ENCODE assay signal across 13 cellular contexts in the genomic region with DNA sequence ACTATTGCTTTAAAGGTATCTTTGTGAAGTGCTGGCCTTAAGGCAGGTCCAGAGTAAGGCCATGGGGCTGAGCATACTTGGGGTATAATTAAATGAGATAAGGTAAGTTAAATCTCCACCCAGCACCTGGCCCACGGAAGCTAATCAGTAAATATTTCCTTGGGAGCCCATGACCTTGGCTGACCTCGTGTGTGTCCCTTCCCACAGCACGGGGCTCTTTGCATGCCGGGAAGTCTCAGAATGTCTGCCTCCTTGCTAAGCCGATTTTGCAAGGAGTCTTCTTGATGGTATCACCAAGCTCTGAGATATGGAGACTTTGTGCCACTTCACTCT. TPM values are rescaled to one million over a fixed set of nuclear protein-coding genes. Genes with fewer than 3 reads are reported as not detected.
DNase-seq lines count a peak whose midpoint lies in the region; ATAC-seq and TF ChIP-seq lines count a peak whose summit lies in the region.
"Had no signal": no experiment of that assay in that cellular context is flagged by ENCODE, and none has a peak within 500 bp of the region (broad histone marks: within the 10 kb centered on the region; RNA-seq: fewer than 3 reads in every experiment).

No MANE protein-coding gene starts in this region.

- ATAC-seq in aorta (ENCODE audit: low FRiP score) = no peak

- no peak for TF ChIP-seq POLR2A in breast epithelium (IDR thresholded peaks at IDR 0.05)
- no peak for TF ChIP-seq POLR2A in uterus (IDR thresholded peaks at IDR 0.05)

- H3K4me2 ChIP-seq in mammary epithelial cell (ENCODE audit: insufficient read depth, low read depth, low read length) (no peak overlapping the region), fibroblast of lung (ENCODE audit: extremely low read depth, insufficient read depth, low read length) (peak overlapping the region; percentile 32)

- H3K79me2 ChIP-seq in mammary epithelial cell (ENCODE audit: insufficient read depth, low read length) (no peaks in the 10 kb centered on the region), fibroblast of lung (ENCODE audit: control insufficient read depth, insufficient read depth, low read length) (no peaks in the 10 kb centered on the region)

- peaks cover 39% of the 10 kb centered on the region for H3K4me1 Mint-ChIP-seq in nephron
- H3K4me1 Mint-ChIP-seq: central memory CD8-positive, alpha-beta T cell had no signal

- TF ChIP-seq CTCF in breast epithelium (IDR thresholded peaks at IDR 0.05) (no peak), mammary epithelial cell (conservative IDR thresholded peaks at IDR 0.05 in 1 of 2, IDR thresholded peaks at IDR 0.05 in 1 of 2; ENCODE audit: extremely low read depth in 1 of 2, insufficient read depth in 1 of 2, low read depth in 1 of 2, low read length in 2 of 2) (no peak), fibroblast of lung (conservative IDR thresholded peaks at IDR 0.05 in 1 of 2, IDR thresholded peaks at IDR 0.05 in 1 of 2; ENCODE audit: low read depth in 1 of 2, low read length in 2 of 2) (no peak), nephron (IDR thresholded peaks at IDR 0.05; ENCODE audit: unreplicated experiment in 3 of 3) (no peak), uterus (IDR thresholded peaks at IDR 0.05) (no peak)

- H2AFZ ChIP-seq in mammary epithelial cell (ENCODE audit: low read depth, low read length) (no peak overlapping the region), fibroblast of lung (ENCODE audit: low read length) (peak overlapping the region; percentile 24)

- in situ Hi-C loops in mammary epithelial cell (cut with MboI; ENCODE audit: low sequenced_read_pairs in 2 of 2) = no loop called here

- no peak overlapping the region for H3K4me3 ChIP-seq in breast epithelium
- no peak overlapping the region for H3K4me3 ChIP-seq in mammary epithelial cell (replicated peaks in 1 of 3; ENCODE audit: insufficient read depth in 1 of 3, low read depth in 2 of 3, low read length in 3 of 3)
- no peak overlapping the region for H3K4me3 ChIP-seq in fibroblast of lung (replicated peaks in 1 of 4; ENCODE audit: control extremely low read depth in 1 of 4, insufficient read depth in 1 of 4, low read depth in 3 of 4, low read length in 4 of 4)
- no peak overlapping the region for H3K4me3 ChIP-seq in uterus
- no peak overlapping the region for H3K4me3 ChIP-seq in aorta (ENCODE audit: low read length in 2 of 2)

- H3K9ac ChIP-seq in mammary epithelial cell (ENCODE audit: insufficient read depth, low read length) (no peak overlapping the region), fibroblast of lung (ENCODE audit: insufficient read depth, low read length) (no peak overlapping the region)

- H3K27me3 Mint-ChIP-seq in nephron (ENCODE audit: low read depth) = no peaks in the 10 kb centered on the region

- H3K4me1 ChIP-seq in breast epithelium (no peaks in the 10 kb centered on the region), mammary epithelial cell (ENCODE audit: insufficient read depth, low read length) (peaks cover 28% of the 10 kb centered on the region), fibroblast of lung (ENCODE audit: control insufficient read depth, extremely low read depth, insufficient read depth, low read length) (peaks cover 28% of the 10 kb centered on the region), uterus (no peaks in the 10 kb centered on the region), aorta (ENCODE audit: control insufficient read depth in 1 of 2, insufficient read depth in 2 of 2, low read length in 2 of 2) (peaks cover 0 to 4% of the 10 kb centered on the region in 2 donors)

- intact Hi-C loops in breast epithelium (cut with DNase I; ENCODE audit: low total_unique reads) = no loop called here
- intact Hi-C loops in mammary epithelial cell (cut with micrococcal nuclease) = no loop called here
- intact Hi-C loops in uterus (cut with DNase I; ENCODE audit: low total_unique reads) = no loop called here
- intact Hi-C loops in aorta (cut with DNase I) = no loop called here

- 94% methylated on average over 5 of the region's 5 CpGs for WGBS in mammary epithelial cell (ENCODE audit: low coverage, missing lambda C conversion rate)
- 4 to 8% methylated on average over 5 of the region's 5 CpGs for WGBS in aorta, 2 donors

- H3K27me3 ChIP-seq in breast epithelium (no peaks in the 10 kb centered on the region), mammary epithelial cell (ENCODE audit: insufficient read depth, low read length) (no peaks in the 10 kb centered on the region), fibroblast of lung (ENCODE audit: control insufficient read depth, insufficient read depth, low read length) (no peaks in the 10 kb centered on the region), uterus (no peaks in the 10 kb centered on the region), aorta (ENCODE audit: control insufficient read depth in 1 of 2, insufficient read depth in 2 of 2, low read length in 1 of 2) (no peaks in the 10 kb centered on the region)

- H3K4me3 Mint-ChIP-seq in nephron = no peak overlapping the region
- H3K4me3 Mint-ChIP-seq: central memory CD8-positive, alpha-beta T cell had no signal

- no peak for DNase-seq in breast epithelium (ENCODE audit: low spot score in 2 of 2)
- no peak for DNase-seq in mammary epithelial cell
- no peak for DNase-seq in fibroblast of lung (ENCODE audit: low read depth in 2 of 2)
- no peak for DNase-seq in uterus
- no peak for DNase-seq in EL
- DNase-seq in retina = no peak
- DNase-seq in aorta = no peak
- DNase-seq: 8988T, foreskin melanocyte had no signal

- no TSS peak for BruUV-seq in mammary epithelial cell (replicated peaks; lab: Mats Ljungman, UMichigan)

- dilution Hi-C loops in mammary epithelial cell (cut with HindIII; ENCODE audit: low sequenced_read_pairs) = no loop called here

- no peaks in the 10 kb centered on the region for H3K36me3 Mint-ChIP-seq in nephron (ENCODE audit: low read depth)

- H3K36me3 ChIP-seq in breast epithelium (no peaks in the 10 kb centered on the region), mammary epithelial cell (ENCODE audit: insufficient read depth, low read length) (no peaks in the 10 kb centered on the region), fibroblast of lung (ENCODE audit: control insufficient read depth, insufficient read depth, low read length) (no peaks in the 10 kb centered on the region), uterus (no peaks in the 10 kb centered on the region), aorta (ENCODE audit: control insufficient read depth in 1 of 2, insufficient read depth in 2 of 2, low read length in 1 of 2) (no peaks in the 10 kb centered on the region)

- H3K9me3 ChIP-seq in breast epithelium (no peaks in the 10 kb centered on the region), mammary epithelial cell (replicated peaks; ENCODE audit: insufficient read depth, low read length) (no peaks in the 10 kb centered on the region), fibroblast of lung (ENCODE audit: control insufficient read depth, insufficient read depth, low read depth, low read length) (no peaks in the 10 kb centered on the region), uterus (no peaks in the 10 kb centered on the region), aorta (ENCODE audit: control insufficient read depth, low read length) (no peaks in the 10 kb centered on the region)

- no peaks in the 10 kb centered on the region for H4K20me1 ChIP-seq in mammary epithelial cell (ENCODE audit: insufficient read depth, low read length)
- H4K20me1 ChIP-seq in fibroblast of lung (ENCODE audit: control insufficient read depth, extremely low read depth, insufficient read depth, low read length) = no peaks in the 10 kb centered on the region

- CTCF ChIA-PET in mammary epithelial cell (lab: Charles Lee; ENCODE audit: low non-redundant PET) = no interaction called here

- H3K27ac ChIP-seq in breast epithelium (peak overlapping the region; percentile 52 to 60), mammary epithelial cell (ENCODE audit: insufficient read depth, low read depth, low read length) (no peak overlapping the region), fibroblast of lung (ENCODE audit: insufficient read depth, low read length) (peak overlapping the region; percentile 79), uterus (peak overlapping the region; percentile 8 to 45), aorta (ENCODE audit: low read depth in 1 of 2, low read length in 2 of 2) (peak overlapping the region in 1 of 2 donors; percentile 5)
- H3K27ac ChIP-seq: RWPE1 had no signal

- H3K9me3 Mint-ChIP-seq in nephron = no peaks in the 10 kb centered on the region
- H3K9me3 Mint-ChIP-seq: central memory CD8-positive, alpha-beta T cell had no signal

- H3K27ac Mint-ChIP-seq in nephron = peak overlapping the region; percentile 61 to 94 (median 93)

RNA-seq across cellular contexts. Expression of a gene that starts 46.5 kb away (rescaled TPM):
- total RNA-seq in breast epithelium (100 to 1,000 TPM in 2 of 3 donors, 10 to 100 TPM in 1; 77.1 to 279 (median 252) TPM), mammary epithelial cell (100 to 1,000 TPM in 1 of 2 donors, 10 to 100 TPM in 1; 74.6 to 231 TPM), fibroblast of lung (490 and 1,010 TPM in 2 replicates), uterus (100 to 1,000 TPM in 1 of 4 donors, 10 to 100 TPM in 3; 27.9 to 151 (median 47.2) TPM), aorta (10 to 100 TPM; 31.9 to 76.1 TPM)
- polyA plus RNA-seq in mammary epithelial cell (48.9 TPM), fibroblast of lung (546 and 989 TPM in 2 replicates), aorta (1 to 10 TPM; 1.5 to 3.1 TPM)
- polyA minus RNA-seq in mammary epithelial cell (28.9 TPM), fibroblast of lung (ENCODE audit: low replicate concordance) (475 and 934 TPM in 2 replicates)
- polyA plus RNA-seq in fibroblast of lung (2012) = 567 and 1,325 TPM in 2 replicates
- total RNA-seq: HT1080 had no signal

RNA-seq across cellular contexts. Expression of a gene that starts 57.4 kb away (rescaled TPM):
- total RNA-seq in breast epithelium (10 to 100 TPM; 74.8 to 91.9 (median 88.2) TPM), mammary epithelial cell (10 to 100 TPM; 32.0 to 32.7 TPM), fibroblast of lung (67.3 and 95.9 TPM in 2 replicates), uterus (100 to 1,000 TPM in 2 of 4 donors, 10 to 100 TPM in 2; 45.0 to 202 (median 98.0) TPM), aorta (10 to 100 TPM; 76.8 to 82.0 TPM)
- polyA plus RNA-seq in mammary epithelial cell (19.1 TPM), fibroblast of lung (45.7 and 69.4 TPM in 2 replicates), aorta (10 to 100 TPM in 1 of 2 donors, 1 to 10 TPM in 1; 6.4 to 18.3 TPM)
- polyA minus RNA-seq in mammary epithelial cell (61.2 TPM), fibroblast of lung (ENCODE audit: low replicate concordance) (40.0 and 60.2 TPM in 2 replicates)
- polyA plus RNA-seq in fibroblast of lung (2012) = 21.6 and 37.0 TPM in 2 replicates
